ENCODE assay signal across 19 cellular contexts in the genomic region with DNA sequence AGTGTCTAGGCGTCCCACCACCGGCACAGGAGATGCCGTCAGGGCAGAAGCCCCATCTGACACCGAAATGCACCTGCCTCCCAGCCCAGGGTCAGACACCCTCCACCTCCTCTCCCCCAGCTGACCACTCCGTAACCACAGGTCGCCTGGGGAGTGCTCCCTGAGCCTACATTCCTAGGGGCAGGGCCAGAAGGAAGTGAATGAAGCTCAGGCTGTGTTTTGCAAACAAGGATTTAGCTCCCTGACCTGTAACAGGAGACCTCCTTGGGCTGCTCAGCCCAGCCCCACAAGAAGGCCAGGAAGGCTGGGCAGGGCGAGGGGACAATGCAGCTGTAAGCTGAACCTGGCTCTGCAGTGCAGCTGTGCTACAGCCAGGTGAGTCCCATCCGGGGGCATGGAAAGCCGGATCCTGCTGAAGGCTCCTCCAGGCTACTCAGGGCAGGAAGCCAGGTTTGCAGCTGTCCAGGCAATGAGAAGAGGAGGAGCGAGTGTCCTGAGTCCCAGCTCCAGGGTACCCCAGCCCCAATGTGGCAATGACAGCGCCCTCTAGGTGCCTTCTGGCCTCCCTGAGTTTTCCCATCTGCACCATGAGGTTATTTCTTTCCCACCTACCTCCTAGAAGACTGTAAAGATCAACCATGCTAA. TPM values are rescaled to one million over a fixed set of nuclear protein-coding genes. Genes with fewer than 3 reads are reported as not detected.
DNase-seq lines count a peak whose midpoint lies in the region; ATAC-seq and TF ChIP-seq lines count a peak whose summit lies in the region.
"Had no signal": no experiment of that assay in that cellular context is flagged by ENCODE, and none has a peak within 500 bp of the region (broad histone marks: within the 10 kb centered on the region; RNA-seq: fewer than 3 reads in every experiment).

No MANE protein-coding gene starts in this region.

- H3K9me3 Mint-ChIP-seq in CD8-positive, alpha-beta memory T cell, result peaks cover 0 to 8% (median 5%) of the 10 kb centered on the region in 5 donors
- H3K9me3 Mint-ChIP-seq: CD4-positive, alpha-beta T cell; effector memory CD8-positive, alpha-beta T cell had no signal

- H3K36me3 Mint-ChIP-seq in CD8-positive, alpha-beta memory T cell, result no peaks in the 10 kb centered on the region

- POLR2A ChIA-PET in CD8-positive, alpha-beta memory T cell (lab: Charles Lee), result no interaction called here

- H3K4me3 ChIP-seq in SJCRH30 (no peak overlapping the region), upper lobe of right lung (no peak overlapping the region), testis (no peak overlapping the region)
- no peak overlapping the region for H3K4me3 ChIP-seq in CD8-positive, alpha-beta memory T cell (ENCODE audit: low read length)
- H3K4me3 ChIP-seq: HAP-1, thoracic aorta had no signal

- H3K27me3 Mint-ChIP-seq in CD8-positive, alpha-beta memory T cell, result peaks cover 4 to 5% of the 10 kb centered on the region in 2 donors
- H3K27me3 Mint-ChIP-seq: CD4-positive, alpha-beta T cell had no signal

- CTCF ChIA-PET in CD8-positive, alpha-beta memory T cell (lab: Charles Lee), result no interaction called here

- ATAC-seq in upper lobe of right lung (peak; percentile 43), HG02759 (IDR thresholded peaks at IDR 0.05; ENCODE audit: unreplicated experiment) (no peak)
- ATAC-seq: activated naive CD8-positive, alpha-beta T cell treated with anti-CD3 and anti-CD28 coated beads, Interleukin-2, amount 50 U/mL, for 24 hours; effector memory CD8-positive, alpha-beta T cell had no signal

- H3K4me3 Mint-ChIP-seq in CD8-positive, alpha-beta memory T cell, result no peak overlapping the region
- H3K4me3 Mint-ChIP-seq: activated naive CD8-positive, alpha-beta T cell treated with anti-CD3 and anti-CD28 coated beads, Interleukin-2, amount 50 U/mL, for 24 hours; CD4-positive, alpha-beta T cell; effector memory CD8-positive, alpha-beta T cell had no signal

- no peak for TF ChIP-seq POLR2A in testis (IDR thresholded peaks at IDR 0.05)

- WGBS in testis, 2 donors, result 13 to 58% methylated on average over 1 to 10 of the region's 11 CpGs

- no peaks in the 10 kb centered on the region for H3K36me3 ChIP-seq in SJCRH30
- no peaks in the 10 kb centered on the region for H3K36me3 ChIP-seq in upper lobe of right lung
- H3K36me3 ChIP-seq in CD8-positive, alpha-beta memory T cell (ENCODE audit: insufficient read depth, low read length), result no peaks in the 10 kb centered on the region
- no peaks in the 10 kb centered on the region for H3K36me3 ChIP-seq in testis (ENCODE audit: low read depth, missing control alignments)
- H3K36me3 ChIP-seq: HAP-1, thoracic aorta had no signal

- H3K27ac ChIP-seq in SJCRH30 (no peak overlapping the region), upper lobe of right lung (no peak overlapping the region), testis (no peak overlapping the region)
- no peak overlapping the region for H3K27ac ChIP-seq in CD8-positive, alpha-beta memory T cell (ENCODE audit: low read depth, low read length)
- H3K27ac ChIP-seq: KMS-11, thoracic aorta had no signal

- H3K27ac Mint-ChIP-seq in CD8-positive, alpha-beta memory T cell, result no peak overlapping the region
- H3K27ac Mint-ChIP-seq: activated naive CD8-positive, alpha-beta T cell treated with anti-CD3 and anti-CD28 coated beads, Interleukin-2, amount 50 U/mL, for 24 hours; CD4-positive, alpha-beta T cell had no signal

- H3K27me3 ChIP-seq in SJCRH30, result no peaks in the 10 kb centered on the region
- H3K27me3 ChIP-seq in upper lobe of right lung, result no peaks in the 10 kb centered on the region
- no peaks in the 10 kb centered on the region for H3K27me3 ChIP-seq in CD8-positive, alpha-beta memory T cell (ENCODE audit: insufficient read depth, low read length, poor library complexity, severe bottlenecking)
- no peaks in the 10 kb centered on the region for H3K27me3 ChIP-seq in testis

- TF ChIP-seq CTCF in upper lobe of right lung (IDR thresholded peaks at IDR 0.05) (no peak), testis (IDR thresholded peaks at IDR 0.05) (no peak)

- peaks cover 3% of the 10 kb centered on the region for H3K9me3 ChIP-seq in SJCRH30 (replicated peaks)
- no peaks in the 10 kb centered on the region for H3K9me3 ChIP-seq in upper lobe of right lung
- no peaks in the 10 kb centered on the region for H3K9me3 ChIP-seq in CD8-positive, alpha-beta memory T cell (ENCODE audit: low read length)
- H3K9me3 ChIP-seq in testis, result no peaks in the 10 kb centered on the region
- H3K9me3 ChIP-seq: HAP-1, thoracic aorta had no signal

- intact Hi-C loops in upper lobe of right lung (cut with DNase I), result no loop called here
- intact Hi-C loops in testis (cut with DNase I; ENCODE audit: low total_unique reads), result no loop called here

- H3K4me1 ChIP-seq in SJCRH30 (no peaks in the 10 kb centered on the region), upper lobe of right lung (no peaks in the 10 kb centered on the region), testis (no peaks in the 10 kb centered on the region)
- H3K4me1 ChIP-seq in CD8-positive, alpha-beta memory T cell (ENCODE audit: insufficient read depth, low read length), result no peaks in the 10 kb centered on the region
- H3K4me1 ChIP-seq: HAP-1 had no signal

- H3K4me1 Mint-ChIP-seq in CD8-positive, alpha-beta memory T cell, result no peaks in the 10 kb centered on the region
- H3K4me1 Mint-ChIP-seq: activated naive CD8-positive, alpha-beta T cell treated with anti-CD3 and anti-CD28 coated beads, Interleukin-2, amount 50 U/mL, for 24 hours had no signal

- DNase-seq in SHP77 (lab: John Stamatoyannopoulos, UW) (peak; percentile 18 to 26), SHP77 treated with DMSO at 0.1 percent for 48 hours (lab: John Stamatoyannopoulos, UW) (no peak), SJCRH30 (peak; percentile 14 to 40), iPS-NIHi11 (ENCODE audit: low spot score) (peak; percentile 78), upper lobe of right lung (no peak), testis (no peak)
- DNase-seq in CD8-positive, alpha-beta memory T cell, result no peak
- DNase-seq: activated CD4-positive, alpha-beta T cell treated with anti-CD3 and anti-CD28 coated beads, Interleukin-2, amount 50 U/mL, for 48 hours; activated naive CD8-positive, alpha-beta T cell treated with anti-CD3 and anti-CD28 coated beads, Interleukin-2, amount 50 U/mL, for 24 hours; activated T-cell treated with anti-CD3 and anti-CD28 coated beads, Interleukin-2, amount 50 U/mL, for 48 hours; caudate nucleus; CD4-positive, alpha-beta T cell; effector memory CD8-positive, alpha-beta T cell; NCI-H1417; stimulated activated CD4-positive, alpha-beta T cell treated with anti-CD3 and anti-CD28 coated beads, Interleukin-4, amount 100 ng/mL, for 24 hours had no signal

RNA-seq across cellular contexts. Expression of gene RHPN2, which starts 42.1 kb away (rescaled TPM):
- total RNA-seq in SJCRH30 (2014; rRNA removed; shearing (Covaris generic)), result 12.6 and 12.7 TPM in 2 replicates
- total RNA-seq in upper lobe of right lung (9.7 TPM), testis (1 to 10 TPM; 3.5 to 8.1 TPM)
- 1 to 10 TPM; 1.1 to 2.0 TPM for total RNA-seq in CD8-positive, alpha-beta memory T cell
- 0.32 TPM for polyA plus RNA-seq in CD8-positive, alpha-beta memory T cell
- 4.0 TPM for polyA plus RNA-seq in testis (ENCODE audit: insufficient read depth, low read depth, low replicate concordance)

RNA-seq across cellular contexts. Expression of gene FAAP24, which starts 50.6 kb away (rescaled TPM):
- 6.6 and 7.6 TPM in 2 replicates for total RNA-seq in SJCRH30 (2014; rRNA removed; shearing (Covaris generic))
- total RNA-seq in upper lobe of right lung (0.90 TPM), testis (10 to 100 TPM in 1 of 2 donors, 1 to 10 TPM in 1; 5.5 to 11.8 TPM)
- total RNA-seq in CD8-positive, alpha-beta memory T cell, result 1 to 10 TPM; 9.3 to 9.4 TPM
- polyA plus RNA-seq in CD8-positive, alpha-beta memory T cell, result 2.5 TPM
- 15.8 TPM for polyA plus RNA-seq in testis (ENCODE audit: insufficient read depth, low read depth, low replicate concordance)

RNA-seq across cellular contexts. Expression of gene CEP89, which starts 50.8 kb away (rescaled TPM):
- total RNA-seq in SJCRH30 (2014; rRNA removed; shearing (Covaris generic)), result 19.8 and 21.3 TPM in 2 replicates
- total RNA-seq in upper lobe of right lung (19.3 TPM), testis (10 to 100 TPM; 16.7 to 17.2 TPM)
- total RNA-seq in CD8-positive, alpha-beta memory T cell, result 10 to 100 TPM; 19.2 to 19.7 TPM
- 13.8 TPM for polyA plus RNA-seq in CD8-positive, alpha-beta memory T cell
- 14.0 TPM for polyA plus RNA-seq in testis (ENCODE audit: insufficient read depth, low read depth, low replicate concordance)

RNA-seq across cellular contexts. Expression of gene GPATCH1, which starts 58.4 kb away (rescaled TPM):
- 12.6 and 12.7 TPM in 2 replicates for total RNA-seq in SJCRH30 (2014; rRNA removed; shearing (Covaris generic))
- 7.0 TPM for total RNA-seq in upper lobe of right lung
- total RNA-seq in CD8-positive, alpha-beta memory T cell, result 10 to 100 TPM; 11.5 to 13.7 TPM
- polyA plus RNA-seq in CD8-positive, alpha-beta memory T cell, result 6.7 TPM
- 10 to 100 TPM; 13.1 to 14.2 TPM for total RNA-seq in testis
- 12.0 TPM for polyA plus RNA-seq in testis (ENCODE audit: insufficient read depth, low read depth, low replicate concordance)

Comparison
In these comparisons a context has a peak if more than half of its experiments do, and no peak if none do; other contexts are left out.
1. DNase-seq: peak in SHP77 (2 of 2), SJCRH30 (2 of 2) and iPS-NIHi11 (single experiment); none in SHP77 treated with DMSO at 0.1 percent for 48 hours (single experiment), upper lobe of right lung (single experiment), CD8-positive, alpha-beta memory T cell (0 of 5) and testis (single experiment).